In genomic region chr17:45172232-45172540, GRCh38 we compare ENCODE assay signal across 8 cellular contexts. TPM values are rescaled to one million over a fixed set of nuclear protein-coding genes. Genes with fewer than 3 reads are reported as not detected.
DNase-seq lines count a peak whose midpoint lies in the region; ATAC-seq and TF ChIP-seq lines count a peak whose summit lies in the region.

No MANE protein-coding gene starts in this region.

- H3K4me1 ChIP-seq in DOHH2 (ENCODE audit: control insufficient read depth, low read length) (peaks cover 17% of the 10 kb centered on the region), sigmoid colon (peaks cover 0 to 49% (median 41%) of the 10 kb centered on the region in 4 donors)

- H3K4me2 ChIP-seq in DOHH2 (ENCODE audit: low read length): peak overlapping the region; percentile 86

- ATAC-seq in SK-N-SH treated with all-trans-retinoic acid at 6 μM for 48 hours: peak; percentile 5
- ATAC-seq in HG03460 (IDR thresholded peaks at IDR 0.05; ENCODE audit: unreplicated experiment): no peak
- ATAC-seq in HG02884 (IDR thresholded peaks at IDR 0.05; ENCODE audit: unreplicated experiment): no peak

- H4K20me1 ChIP-seq in DOHH2 (ENCODE audit: control insufficient read depth, insufficient read depth, low read depth, low read length): no peaks in the 10 kb centered on the region

- 66 to 70% methylated on average over 5 of the region's 5 CpGs for WGBS in sigmoid colon, 2 donors

- TF ChIP-seq EP300 in sigmoid colon (IDR thresholded peaks at IDR 0.05): no peak

- TF ChIP-seq POLR2A in sigmoid colon (IDR thresholded peaks at IDR 0.05): no peak

- intact Hi-C loops in sigmoid colon (cut with DNase I): no loop called here

- H3K9me3 ChIP-seq in DOHH2 (ENCODE audit: control insufficient read depth, insufficient read depth, low read length) (no peaks in the 10 kb centered on the region), sigmoid colon (no peaks in the 10 kb centered on the region)

- H3K27ac ChIP-seq in DOHH2 (ENCODE audit: low read depth, low read length) (no peak overlapping the region), sigmoid colon (peak overlapping the region; percentile 84 to 98 (median 92))

- no peak for TF ChIP-seq CTCF in DOHH2 (IDR thresholded peaks at IDR 0.05; ENCODE audit: low read depth, low read length, poor library complexity, severe bottlenecking)
- no peak for TF ChIP-seq CTCF in fibroblast of the aortic adventitia (IDR thresholded peaks at IDR 0.05; ENCODE audit: insufficient read depth, low read length)
- TF ChIP-seq CTCF in sigmoid colon (IDR thresholded peaks at IDR 0.05): no peak

- no peaks in the 10 kb centered on the region for H3K9me2 ChIP-seq in DOHH2 (replicated peaks; ENCODE audit: control insufficient read depth, low read length)

- H3K36me3 ChIP-seq in DOHH2 (ENCODE audit: control insufficient read depth, low read length) (no peaks in the 10 kb centered on the region), sigmoid colon (peaks cover 0 to 4% (median 0%) of the 10 kb centered on the region in 4 donors)

- H3K4me3 ChIP-seq in DOHH2 (ENCODE audit: low read length) (peak overlapping the region; percentile 70), fibroblast of the aortic adventitia (ENCODE audit: low read depth, low read length) (peak overlapping the region; percentile 55), sigmoid colon (peak overlapping the region; percentile 24 to 42 (median 34))

- DNase-seq in fibroblast of the aortic adventitia (ENCODE audit: low read depth) (no peak), sigmoid colon (no peak), CD1c-positive myeloid dendritic cell (ENCODE audit: extremely low spot score) (no peak), activated gamma-delta T cell (lab: John Stamatoyannopoulos, UW) (no peak)

- H3K27me3 ChIP-seq in DOHH2 (ENCODE audit: control insufficient read depth, low read length) (peaks cover 8% of the 10 kb centered on the region; the same call in 1 of the 2 replicates), sigmoid colon (no peaks in the 10 kb centered on the region)

- H3K79me2 ChIP-seq in DOHH2 (ENCODE audit: control insufficient read depth, low read length): no peaks in the 10 kb centered on the region

- no peaks in the 10 kb centered on the region for H3F3A ChIP-seq in DOHH2 (ENCODE audit: control insufficient read depth, insufficient read depth)

TF ChIP-seq in SK-N-SH treated with all-trans-retinoic acid at 6 μM for 48 hours, 23 proteins besides CTCF, POLR2A, EP300 and RAD21:
- TF ChIP-seq CREB5 (CRISPR knock-in tag; IDR thresholded peaks at IDR 0.05; ENCODE audit: low read depth) (no peak), PPARA (CRISPR knock-in tag; IDR thresholded peaks at IDR 0.05; ENCODE audit: borderline replicate concordance) (no peak), BACH2 (CRISPR knock-in tag; IDR thresholded peaks at IDR 0.05; ENCODE audit: borderline replicate concordance) (no peak), ZNF8 (CRISPR knock-in tag; IDR thresholded peaks at IDR 0.05) (no peak), SNAI2 (CRISPR knock-in tag; IDR thresholded peaks at IDR 0.05) (no peak), ZC3H10 (CRISPR knock-in tag; IDR thresholded peaks at IDR 0.05) (no peak), POU6F1 (CRISPR knock-in tag; IDR thresholded peaks at IDR 0.05; ENCODE audit: borderline replicate concordance, low read depth) (no peak), ISL1 (CRISPR knock-in tag; IDR thresholded peaks at IDR 0.05) (no peak), TCF4 (CRISPR knock-in tag; IDR thresholded peaks at IDR 0.05; ENCODE audit: borderline replicate concordance) (no peak), GLIS3 (CRISPR knock-in tag; IDR thresholded peaks at IDR 0.05) (no peak), RARB (CRISPR knock-in tag; IDR thresholded peaks at IDR 0.05) (no peak), ESRRG (CRISPR knock-in tag; IDR thresholded peaks at IDR 0.05) (no peak), ZFP30 (CRISPR knock-in tag; IDR thresholded peaks at IDR 0.05) (no peak), ZFP3 (CRISPR knock-in tag; IDR thresholded peaks at IDR 0.05) (no peak), CSRNP3 (CRISPR knock-in tag; IDR thresholded peaks at IDR 0.05) (no peak), ZNF565 (CRISPR knock-in tag; conservative IDR thresholded peaks at IDR 0.05; ENCODE audit: low read depth) (no peak), ZNF70 (CRISPR knock-in tag; IDR thresholded peaks at IDR 0.05) (no peak), PATZ1 (CRISPR knock-in tag; IDR thresholded peaks at IDR 0.05; ENCODE audit: borderline replicate concordance) (no peak)

RNA-seq across cellular contexts. Expression of gene HEXIM2, which starts 10.5 kb away (rescaled TPM):
- total RNA-seq in fibroblast of the aortic adventitia (ENCODE audit: low replicate concordance) (6.1 and 37.7 TPM in 2 replicates), sigmoid colon (10 to 100 TPM in 2 of 4 donors, 1 to 10 TPM in 2; 7.5 to 14.7 (median 11.2) TPM)
- 1 to 10 TPM; 1.8 to 7.8 (median 6.6) TPM for polyA plus RNA-seq in sigmoid colon

RNA-seq across cellular contexts. Expression of gene HEXIM1, which starts 23.9 kb away (rescaled TPM):
- total RNA-seq in fibroblast of the aortic adventitia (ENCODE audit: low replicate concordance): 9.2 and 10.0 TPM in 2 replicates
- 10 to 100 TPM; 41.0 to 60.9 (median 49.4) TPM for total RNA-seq in sigmoid colon
- 10 to 100 TPM; 21.6 to 38.8 (median 24.7) TPM for polyA plus RNA-seq in sigmoid colon

RNA-seq across cellular contexts. Expression of gene ACBD4, which starts 36.7 kb away (rescaled TPM):
- 5.9 and 7.4 TPM in 2 replicates for total RNA-seq in fibroblast of the aortic adventitia (ENCODE audit: low replicate concordance)
- total RNA-seq in sigmoid colon: 10 to 100 TPM; 20.0 to 24.9 (median 21.9) TPM
- 10 to 100 TPM; 13.2 to 36.5 (median 20.1) TPM for polyA plus RNA-seq in sigmoid colon

RNA-seq across cellular contexts. Expression of gene PLCD3, which starts 39.9 kb away (rescaled TPM):
- 56.0 and 86.3 TPM in 2 replicates for total RNA-seq in fibroblast of the aortic adventitia (ENCODE audit: low replicate concordance)
- 10 to 100 TPM; 27.4 to 45.7 (median 33.9) TPM for total RNA-seq in sigmoid colon
- 100 to 1,000 TPM; 114 to 274 (median 137) TPM for polyA plus RNA-seq in sigmoid colon

RNA-seq across cellular contexts. Expression of gene FMNL1, which starts 49.5 kb away (rescaled TPM):
- total RNA-seq in fibroblast of the aortic adventitia (ENCODE audit: low replicate concordance) (0.81 and 0.90 TPM in 2 replicates), sigmoid colon (10 to 100 TPM in 3 of 4 donors, 1 to 10 TPM in 1; 8.9 to 12.7 (median 11.0) TPM)
- polyA plus RNA-seq in sigmoid colon: 10 to 100 TPM in 2 of 3 donors, 1 to 10 TPM in 1; 9.2 to 35.5 (median 10.8) TPM
